In genomic region chr1:214255509-214255908, GRCh38 we compare ENCODE assay signal across 10 cellular contexts.
"Had no signal": no experiment of that assay in that cellular context is flagged by ENCODE, and none has a peak within 500 bp of the region (broad histone marks: within the 10 kb centered on the region; RNA-seq: fewer than 3 reads in every experiment).

No MANE protein-coding gene starts in this region.

- H2AFZ ChIP-seq: GM23248, GM23338 had no signal

- H3K9ac ChIP-seq: GM23248 had no signal

- DNase-seq: GM23248, GOT3, H7, H9, HCEC 1CT, HFFc6 had no signal

- H3K4me1 ChIP-seq: HAP-1 had no signal

- ATAC-seq: GM23338, HCT116 had no signal

- H3K9me3 ChIP-seq: HAP-1 had no signal

- H3K27ac ChIP-seq: GM23248 had no signal

- H3K36me3 ChIP-seq: HAP-1 had no signal

- FAIRE-seq: H54 had no signal

- H3K4me3 ChIP-seq: GM23248, GM23338, HAP-1 had no signal

- H3K4me2 ChIP-seq: GM23338 had no signal
